Comparison of ENCODE assay signal across 16 cellular contexts in genomic region chr9:77021928-77022782, GRCh38. TPM values are rescaled to one million over a fixed set of nuclear protein-coding genes. Genes with fewer than 3 reads are reported as not detected.
A peak's percentile ranks its signal among the peaks of the same experiment; 100 is the strongest.
DNase-seq lines count a peak whose midpoint lies in the region; ATAC-seq, FAIRE-seq and TF ChIP-seq lines count a peak whose summit lies in the region.
"Had no signal": no experiment of that assay in that cellular context is flagged by ENCODE, and none has a peak within 500 bp of the region (broad histone marks: within the 10 kb centered on the region; RNA-seq: fewer than 3 reads in every experiment).

No MANE protein-coding gene starts in this region.

- H3K4me3 Mint-ChIP-seq in activated CD8-positive, alpha-beta T cell treated with anti-CD3 and anti-CD28 coated beads for 36 hours = peak overlapping the region; percentile 20

- no peak overlapping the region for H3K27ac Mint-ChIP-seq in activated CD8-positive, alpha-beta T cell treated with anti-CD3 and anti-CD28 coated beads for 36 hours

- H3K4me1 ChIP-seq in left ventricle myocardium inferior (peaks cover 49% of the 10 kb centered on the region), subcutaneous abdominal adipose tissue (ENCODE audit: control insufficient read depth in 5 of 5, insufficient read depth in 5 of 5, low read length in 5 of 5) (peaks cover 0 to 49% (median 40%) of the 10 kb centered on the region in 5 donors)

- POLR2A ChIA-PET in activated CD8-positive, alpha-beta T cell treated with anti-CD3 and anti-CD28 coated beads for 36 hours (lab: Charles Lee) = no interaction called here

- peaks cover 69% of the 10 kb centered on the region for H3K27me3 Mint-ChIP-seq in activated CD8-positive, alpha-beta T cell treated with anti-CD3 and anti-CD28 coated beads for 36 hours

- no peaks in the 10 kb centered on the region for H3K9me3 Mint-ChIP-seq in activated CD8-positive, alpha-beta T cell treated with anti-CD3 and anti-CD28 coated beads for 36 hours

- peaks cover 29% of the 10 kb centered on the region for H3K4me1 Mint-ChIP-seq in activated CD8-positive, alpha-beta T cell treated with anti-CD3 and anti-CD28 coated beads for 36 hours (ENCODE audit: low read depth)

- CTCF ChIA-PET in activated CD8-positive, alpha-beta T cell treated with anti-CD3 and anti-CD28 coated beads for 36 hours (lab: Charles Lee) = interaction anchor here (1.7 kb wide), 1 partner anchor 12 kb away, joined by 4 read pairs; no protein-coding TSS in a partner anchor

- H3K27ac ChIP-seq in left ventricle myocardium inferior (replicated peaks) = no peak overlapping the region
- no peak overlapping the region for H3K27ac ChIP-seq in subcutaneous abdominal adipose tissue (ENCODE audit: low read depth, low read length)

- H3K36me3 Mint-ChIP-seq in activated CD8-positive, alpha-beta T cell treated with anti-CD3 and anti-CD28 coated beads for 36 hours (ENCODE audit: low read depth) = no peaks in the 10 kb centered on the region

- no peaks in the 10 kb centered on the region for H3K9me3 ChIP-seq in left ventricle myocardium inferior (replicated peaks)
- no peaks in the 10 kb centered on the region for H3K9me3 ChIP-seq in subcutaneous abdominal adipose tissue (ENCODE audit: control insufficient read depth in 5 of 5, low read length in 5 of 5)

- H3K4me3 ChIP-seq in left ventricle myocardium inferior = peak overlapping the region; percentile 27
- peak overlapping the region; percentile 1 for H3K4me3 ChIP-seq in iPS-11a (ENCODE audit: low read depth, low read length)
- peak overlapping the region in 4 of 5 donors; percentile 15 to 43 (median 34) for H3K4me3 ChIP-seq in subcutaneous abdominal adipose tissue (ENCODE audit: low read depth in 1 of 5, low read length in 5 of 5)

- intact Hi-C loops in left ventricle myocardium inferior (cut with micrococcal nuclease) (no loop called here), cardiac septum (cut with DNase I) (no loop called here)
- intact Hi-C loops in activated CD8-positive, alpha-beta T cell treated with anti-CD3 and anti-CD28 coated beads for 36 hours (cut with micrococcal nuclease) = no loop called here

- no peak for DNase-seq in left ventricle myocardium inferior
- DNase-seq in cardiac septum (ENCODE audit: low spot score) = no peak
- DNase-seq in activated CD8-positive, alpha-beta T cell treated with anti-CD3 and anti-CD28 coated beads for 36 hours = no peak
- DNase-seq in RCC 7860 (ENCODE audit: low spot score) = no peak
- DNase-seq in DMS 273 treated with DMSO at 0.1 percent for 48 hours (lab: John Stamatoyannopoulos, UW) = no peak
- DNase-seq: C1 segment of cervical spinal cord; NCI-H2107; stimulated activated CD4-positive, alpha-beta T cell treated with anti-CD3 and anti-CD28 coated beads, Interleukin-4, amount 100 ng/mL, for 4 hours had no signal

- peaks cover 100% of the 10 kb centered on the region for H3K27me3 ChIP-seq in left ventricle myocardium inferior (ENCODE audit: low read depth)
- H3K27me3 ChIP-seq in subcutaneous abdominal adipose tissue (ENCODE audit: control insufficient read depth in 5 of 5, insufficient read depth in 4 of 5, low read length in 5 of 5) = peaks cover 58 to 77% (median 71%) of the 10 kb centered on the region in 5 donors

- TF ChIP-seq CTCF in left ventricle myocardium inferior (IDR thresholded peaks at IDR 0.05; ENCODE audit: borderline replicate concordance) = no peak
- TF ChIP-seq CTCF in activated CD8-positive, alpha-beta T cell treated with anti-CD3 and anti-CD28 coated beads for 36 hours (IDR thresholded peaks at IDR 0.05) = no peak

- H3K36me3 ChIP-seq in left ventricle myocardium inferior (no peaks in the 10 kb centered on the region), subcutaneous abdominal adipose tissue (ENCODE audit: control insufficient read depth in 5 of 5, insufficient read depth in 5 of 5, low read length in 5 of 5) (no peaks in the 10 kb centered on the region)

- ATAC-seq in activated CD8-positive, alpha-beta T cell treated with anti-CD3 and anti-CD28 coated beads for 36 hours = no peak
- no peak for ATAC-seq in HG03045 (IDR thresholded peaks at IDR 0.05; ENCODE audit: unreplicated experiment)

- FAIRE-seq in RCC 7860 (lab: Jason Lieb, UNC) = no peak
- FAIRE-seq: endometrium had no signal

- H3K9ac ChIP-seq in subcutaneous abdominal adipose tissue (ENCODE audit: low read length in 5 of 5) = no peak overlapping the region

RNA-seq across cellular contexts. Expression of gene FOXB2, which starts 2.7 kb away (rescaled TPM):
- total RNA-seq in left ventricle myocardium inferior (not detected), cardiac septum (0.19 TPM)
- not detected for total RNA-seq in activated CD8-positive, alpha-beta T cell treated with anti-CD3 and anti-CD28 coated beads for 36 hours
- total RNA-seq: activated CD8-positive, alpha-beta memory T cell treated with anti-CD3 and anti-CD28 coated beads for 36 hours; M059J; OCI-LY7; subcutaneous adipose tissue had no signal
